ENCODE assay signal across 8 cellular contexts in the genomic region with DNA sequence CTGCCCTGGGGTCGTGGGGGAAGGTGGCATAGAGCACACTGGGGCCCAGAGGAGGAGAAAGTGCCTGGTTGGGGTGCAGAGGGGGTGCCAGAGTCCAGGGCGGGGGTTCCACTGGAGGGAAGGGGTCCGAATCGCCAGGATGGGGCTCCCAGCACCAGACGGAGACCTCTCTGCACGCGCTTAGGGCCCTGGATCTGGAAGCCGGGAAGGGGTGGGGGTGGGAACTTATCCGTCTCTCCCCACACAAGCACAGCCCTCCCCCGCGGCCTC. TPM values are rescaled to one million over a fixed set of nuclear protein-coding genes. Genes with fewer than 3 reads are reported as not detected.
A peak's percentile ranks its signal among the peaks of the same experiment; 100 is the strongest.
DNase-seq lines count a peak whose midpoint lies in the region; ATAC-seq and TF ChIP-seq lines count a peak whose summit lies in the region.

No MANE protein-coding gene starts in this region.

- WGBS in IMR-90 (ENCODE audit: extremely low coverage in 2 of 2, insufficient read length in 1 of 2), 2 experiments, result no CpG with 5 or more reads among the region's 11 CpGs
- WGBS in adrenal gland, 4 donors, result 0 to 1% (median 1%) methylated on average over 9 to 11 of the region's 11 CpGs
- no CpG with 5 or more reads among the region's 11 CpGs for WGBS in iPS DF 6.9 (ENCODE audit: insufficient coverage, insufficient read length)
- WGBS in spleen, 5 donors, result 0 to 3% (median 1%) methylated on average over 9 to 11 of the region's 11 CpGs

- no peak overlapping the region for H2BK20ac ChIP-seq in IMR-90 (ENCODE audit: low read depth, low read length)

- H3K14ac ChIP-seq in IMR-90 (replicated peaks; ENCODE audit: low read depth, low read length), result peak overlapping the region; percentile 96

- H3K27me3 ChIP-seq in IMR-90 (ENCODE audit: control insufficient read depth, insufficient read depth, low read length), result no peaks in the 10 kb centered on the region
- H3K27me3 ChIP-seq in adrenal gland, result no peaks in the 10 kb centered on the region
- no peaks in the 10 kb centered on the region for H3K27me3 ChIP-seq in iPS DF 6.9 (ENCODE audit: control insufficient read depth, insufficient read depth, low read length)
- no peaks in the 10 kb centered on the region for H3K27me3 ChIP-seq in spleen (replicated peaks in 1 of 7)

- peak overlapping the region; percentile 99 for H3K27ac ChIP-seq in IMR-90 (ENCODE audit: insufficient read depth, low read length)
- H3K27ac ChIP-seq in adrenal gland, result peak overlapping the region; percentile 97 to 100 (median 99)
- H3K27ac ChIP-seq in iPS DF 6.9 (ENCODE audit: low read length), result no peak overlapping the region
- H3K27ac ChIP-seq in spleen, result peak overlapping the region; percentile 95 to 100 (median 99)

- TF ChIP-seq POLR2A in IMR-90 (IDR thresholded peaks at IDR 0.05; ENCODE audit: low read depth, low read length) (0 out of 2 replicates have a peak, but pooled peaks have one; percentile 48), adrenal gland (IDR thresholded peaks at IDR 0.05) (peak; percentile 39 to 59), spleen (IDR thresholded peaks at IDR 0.05) (no peak)

- H3K18ac ChIP-seq in IMR-90 (ENCODE audit: low read depth, low read length), result peak overlapping the region; percentile 85

- POLR2A ChIA-PET in IMR-90 (lab: Charles Lee; ENCODE audit: unreplicated experiment), result interaction anchor here (1.0 kb wide), 1 partner anchor 18 kb away, joined by 3 read pairs; a partner anchor contains a TSS

- peak overlapping the region; percentile 92 for H2AK9ac ChIP-seq in IMR-90 (replicated peaks; ENCODE audit: low read depth, low read length, poor library complexity)

- peak overlapping the region; percentile 80 for H4K5ac ChIP-seq in IMR-90 (ENCODE audit: low read depth, low read length)

- peak overlapping the region; percentile 14 for H2AFZ ChIP-seq in IMR-90 (replicated peaks; ENCODE audit: low read length, poor library complexity)

- H3K9me3 ChIP-seq in IMR-90 (ENCODE audit: control insufficient read depth, insufficient read depth, low read length), result no peaks in the 10 kb centered on the region
- H3K9me3 ChIP-seq in adrenal gland (replicated peaks in 1 of 3), result no peaks in the 10 kb centered on the region
- H3K9me3 ChIP-seq in iPS DF 6.9 (ENCODE audit: control insufficient read depth, insufficient read depth, low read length), result no peaks in the 10 kb centered on the region
- H3K9me3 ChIP-seq in spleen, result no peaks in the 10 kb centered on the region

- peak overlapping the region; percentile 99 for H2BK5ac ChIP-seq in IMR-90 (ENCODE audit: low read depth, low read length, poor library complexity, severe bottlenecking)

- CTCF ChIA-PET in IMR-90 (lab: Yijun Ruan, JAX), result no interaction called here

- H3K79me1 ChIP-seq in IMR-90 (ENCODE audit: low read depth in 1 of 2, low read length in 2 of 2), result peaks cover 0 to 33% of the 10 kb centered on the region in 2 experiments; a peak in 2 of 4 replicates

- H2BK120ac ChIP-seq in IMR-90 (ENCODE audit: low read depth, low read length), result peak overlapping the region; percentile 85

- peak overlapping the region; percentile 80; a peak in 3 of 4 replicates for H4K8ac ChIP-seq in IMR-90 (ENCODE audit: low read depth in 2 of 2, low read length in 2 of 2)

- H2AK5ac ChIP-seq in IMR-90 (ENCODE audit: low read depth, low read length), result peak overlapping the region; percentile 78

- ATAC-seq in IMR-90 (ENCODE audit: low read depth) (no peak), HG02642 (IDR thresholded peaks at IDR 0.05; ENCODE audit: poor library complexity, unreplicated experiment) (no peak)

- peak overlapping the region; percentile 84; the same call in 1 of the 2 replicates for H3K56ac ChIP-seq in IMR-90 (ENCODE audit: extremely low read depth, insufficient read depth, low read length)

- H3K9me1 ChIP-seq in IMR-90 (ENCODE audit: insufficient read depth, low read length), result no peaks in the 10 kb centered on the region

- DNase-seq in COR-L47 (lab: John Stamatoyannopoulos, UW) (peak; percentile 43), IMR-90 (peak; percentile 68), adrenal gland (peak in 4 of 7 donors; percentile 78 to 90 (median 84)), iPS DF 6.9 (ENCODE audit: low read depth, low spot score) (no peak), spleen (no peak), GM10266 (ENCODE audit: extremely low spot score) (no peak)
- DNase-seq in activated CD4-positive, alpha-beta T cell treated with anti-CD3 and anti-CD28 coated beads, Interleukin-2, amount 50 U/mL, for 1 hour, result no peak

- H3K4me1 ChIP-seq in IMR-90 (ENCODE audit: control insufficient read depth, insufficient read depth, low read length), result peaks cover 26% of the 10 kb centered on the region
- peaks cover 44 to 49% of the 10 kb centered on the region in 2 donors for H3K4me1 ChIP-seq in adrenal gland (replicated peaks in 1 of 2)
- H3K4me1 ChIP-seq in iPS DF 6.9 (ENCODE audit: control insufficient read depth, insufficient read depth, low read length), result peaks cover 7% of the 10 kb centered on the region; the same call in 1 of the 2 replicates
- H3K4me1 ChIP-seq in spleen, result peaks cover 42 to 74% (median 66%) of the 10 kb centered on the region in 6 donors

- H4K20me1 ChIP-seq in IMR-90 (ENCODE audit: insufficient read depth, low read length), result peaks cover 75% of the 10 kb centered on the region

- no TSS peak for BruUV-seq in IMR-90 (replicated peaks; lab: Mats Ljungman, UMichigan)

- TF ChIP-seq CTCF in IMR-90 (conservative IDR thresholded peaks at IDR 0.05; ENCODE audit: low read depth, low read length) (no peak), adrenal gland (IDR thresholded peaks at IDR 0.05) (no peak), spleen (IDR thresholded peaks at IDR 0.05 in 8 of 11, conservative IDR thresholded peaks at IDR 0.05 in 3 of 11) (no peak), GM10266 (IDR thresholded peaks at IDR 0.05; ENCODE audit: control insufficient read depth, insufficient read depth, low read depth, missing control alignments) (no peak)

- dilution Hi-C loops in IMR-90 (cut with HindIII; ENCODE audit: low sequenced_read_pairs, unreplicated experiment), result no loop called here

- H3K4me3 ChIP-seq in IMR-90 (ENCODE audit: insufficient read depth, low read depth, low read length), result peak overlapping the region; percentile 94
- peak overlapping the region in 3 of 4 donors; percentile 40 to 92 (median 82) for H3K4me3 ChIP-seq in adrenal gland
- H3K4me3 ChIP-seq in iPS DF 6.9 (ENCODE audit: low read length), result peak overlapping the region; percentile 77
- peak overlapping the region; percentile 91 to 99 (median 98) for H3K4me3 ChIP-seq in spleen

- peak overlapping the region; percentile 97 for H4K91ac ChIP-seq in IMR-90 (ENCODE audit: insufficient read depth, low read depth, low read length)

- H3K36me3 ChIP-seq in IMR-90 (ENCODE audit: control insufficient read depth, insufficient read depth, low read length) (peaks cover 47% of the 10 kb centered on the region), adrenal gland (replicated peaks in 1 of 2) (peaks cover 0 to 38% of the 10 kb centered on the region in 2 donors), iPS DF 6.9 (ENCODE audit: control insufficient read depth, insufficient read depth, low read length) (peaks cover 39% of the 10 kb centered on the region), spleen (peaks cover 8 to 56% (median 41%) of the 10 kb centered on the region in 6 donors)

- no peak for TF ChIP-seq RAD21 in IMR-90 (IDR thresholded peaks at IDR 0.05; ENCODE audit: low read length)

- in situ Hi-C loops in IMR-90 (cut with MboI; ENCODE audit: low sequenced_read_pairs), result no loop called here

- intact Hi-C loops in IMR-90 (cut with micrococcal nuclease) (no loop called here), adrenal gland (cut with DNase I) (no loop called here), spleen (cut with DNase I; ENCODE audit: low total_unique reads) (no loop called here)

- peak overlapping the region; percentile 97; the same call in 1 of the 2 replicates for H3K23ac ChIP-seq in IMR-90 (ENCODE audit: low read depth, low read length)

- H3K4ac ChIP-seq in IMR-90 (ENCODE audit: low read depth, low read length), result peak overlapping the region; percentile 98

- H3K4me2 ChIP-seq in IMR-90 (ENCODE audit: low read depth, low read length), result peak overlapping the region; percentile 82

- peak overlapping the region; percentile 97 for H3K9ac ChIP-seq in IMR-90 (ENCODE audit: low read depth, low read length)

- H2BK15ac ChIP-seq in IMR-90 (ENCODE audit: low read depth, low read length), result no peak overlapping the region

RNA-seq across cellular contexts. Expression of a gene that starts 2.8 kb away (rescaled TPM):
- total RNA-seq in IMR-90 (2012; rRNA removed), result 2.2 and 2.5 TPM in 2 replicates
- 24.1 and 26.0 TPM in 2 replicates for polyA plus RNA-seq in IMR-90 (2012; rRNA removed)
- 39.2 and 47.7 TPM in 2 replicates for polyA plus RNA-seq in IMR-90 (2012; cell fraction: cytosol; rRNA removed)
- 97.0 and 144 TPM in 2 replicates for polyA plus RNA-seq in IMR-90 (2012; cell fraction: nucleus; rRNA removed; ENCODE audit: low replicate concordance)
- total RNA-seq in adrenal gland, result 100 to 1,000 TPM in 5 of 8 donors, 10 to 100 TPM in 3; 20.0 to 189 (median 113) TPM
- 10 to 100 TPM; 15.5 to 73.0 (median 46.8) TPM for polyA plus RNA-seq in adrenal gland
- total RNA-seq in spleen, result 100 to 1,000 TPM in 4 of 7 donors, 10 to 100 TPM in 3; 42.1 to 223 (median 138) TPM
- 10 to 100 TPM; 16.5 to 48.9 (median 19.1) TPM for polyA plus RNA-seq in spleen

RNA-seq across cellular contexts. Expression of a gene that starts 9.6 kb away (rescaled TPM):
- 7.3 and 13.6 TPM in 2 replicates for total RNA-seq in IMR-90 (2012; rRNA removed)
- 140 and 189 TPM in 2 replicates for polyA plus RNA-seq in IMR-90 (2012; rRNA removed)
- 348 and 386 TPM in 2 replicates for polyA plus RNA-seq in IMR-90 (2012; cell fraction: cytosol; rRNA removed)
- polyA plus RNA-seq in IMR-90 (2012; cell fraction: nucleus; rRNA removed; ENCODE audit: low replicate concordance), result 72.4 and 213 TPM in 2 replicates
- total RNA-seq in adrenal gland, result 100 to 1,000 TPM in 7 of 8 donors, 10 to 100 TPM in 1; 80.2 to 435 (median 229) TPM
- polyA plus RNA-seq in adrenal gland, result 1,000 to 10,000 TPM in 1 of 3 donors, 100 to 1,000 TPM in 1, 10 to 100 TPM in 1; 15.6 to 1,534 (median 925) TPM
- total RNA-seq in spleen, result 100 to 1,000 TPM in 4 of 7 donors, 10 to 100 TPM in 3; 49.1 to 131 (median 102) TPM
- polyA plus RNA-seq in spleen, result 100 to 1,000 TPM; 164 to 166 (median 165) TPM

RNA-seq across cellular contexts. Expression of a gene that starts 13.4 kb away (rescaled TPM):
- total RNA-seq in IMR-90 (2012; rRNA removed) (0.18 and 0.56 TPM in 2 replicates), adrenal gland (1 to 10 TPM in 6 of 8 donors, not detected in 2; 1.0 to 5.0 (median 1.8) TPM), spleen (1 to 10 TPM in 1 of 7 donors, under 1 TPM in 5, not detected in 1; 0.12 to 1.2 (median 0.41) TPM)
- polyA plus RNA-seq in IMR-90 (2012; rRNA removed) (3.9 and 8.5 TPM in 2 replicates), adrenal gland (1 to 10 TPM in 2 of 3 donors, under 1 TPM in 1; 0.09 to 9.3 (median 2.2) TPM), spleen (under 1 TPM in 2 of 3 donors, not detected in 1; 0.05 to 0.48 TPM)
- 3.2 and 7.9 TPM in 2 replicates for polyA plus RNA-seq in IMR-90 (2012; cell fraction: cytosol; rRNA removed)
- 24.1 and 64.4 TPM in 2 replicates for polyA plus RNA-seq in IMR-90 (2012; cell fraction: nucleus; rRNA removed; ENCODE audit: low replicate concordance)

RNA-seq across cellular contexts. Expression of a gene that starts 18.0 kb away (rescaled TPM):
- total RNA-seq in IMR-90 (2012; rRNA removed) (226 and 299 TPM in 2 replicates), adrenal gland (1,000 to 10,000 TPM in 1 of 8 donors, 100 to 1,000 TPM in 7; 317 to 1,164 (median 685) TPM), spleen (100 to 1,000 TPM; 333 to 672 (median 514) TPM)
- polyA plus RNA-seq in IMR-90 (2012; rRNA removed) (405 and 542 TPM in 2 replicates), adrenal gland (100 to 1,000 TPM; 360 to 990 (median 737) TPM), spleen (100 to 1,000 TPM; 406 to 894 (median 843) TPM)
- 562 and 617 TPM in 2 replicates for polyA plus RNA-seq in IMR-90 (2012; cell fraction: cytosol; rRNA removed)
- polyA plus RNA-seq in IMR-90 (2012; cell fraction: nucleus; rRNA removed; ENCODE audit: low replicate concordance), result 2,129 and 2,924 TPM in 2 replicates

RNA-seq across cellular contexts. Expression of a gene that starts 24.2 kb away (rescaled TPM):
- total RNA-seq in IMR-90 (2012; rRNA removed) (7.5 and 10.6 TPM in 2 replicates), adrenal gland (100 to 1,000 TPM in 3 of 8 donors, 10 to 100 TPM in 5; 67.4 to 279 (median 86.5) TPM), spleen (10 to 100 TPM; 35.8 to 69.6 (median 43.9) TPM)
- polyA plus RNA-seq in IMR-90 (2012; rRNA removed) (61.8 and 93.4 TPM in 2 replicates), adrenal gland (100 to 1,000 TPM in 2 of 3 donors, 1 to 10 TPM in 1; 3.8 to 139 (median 123) TPM), spleen (100 to 1,000 TPM in 1 of 3 donors, 10 to 100 TPM in 2; 82.9 to 134 (median 88.6) TPM)
- polyA plus RNA-seq in IMR-90 (2012; cell fraction: cytosol; rRNA removed), result 94.9 and 135 TPM in 2 replicates
- polyA plus RNA-seq in IMR-90 (2012; cell fraction: nucleus; rRNA removed; ENCODE audit: low replicate concordance), result 46.6 and 93.7 TPM in 2 replicates

Comparison
In these comparisons a context has a peak if more than half of its experiments do, and no peak if none do; other contexts are left out.
1. DNase-seq: peak in COR-L47 (single experiment), IMR-90 (single experiment) and adrenal gland (4 of 7); none in iPS DF 6.9 (single experiment), spleen (single experiment), activated CD4-positive, alpha-beta T cell treated with anti-CD3 and anti-CD28 coated beads, Interleukin-2, amount 50 U/mL, for 1 hour (single experiment) and GM10266 (single experiment).
2. POLR2A ChIP-seq: peak in IMR-90 (single experiment) and adrenal gland (2 of 2); none in spleen (0 of 3).
3. Peak in every context shown above with its lines, with median percentiles within 50 percentile points of each other: H3K4me3 ChIP-seq.